In the genomic region with DNA sequence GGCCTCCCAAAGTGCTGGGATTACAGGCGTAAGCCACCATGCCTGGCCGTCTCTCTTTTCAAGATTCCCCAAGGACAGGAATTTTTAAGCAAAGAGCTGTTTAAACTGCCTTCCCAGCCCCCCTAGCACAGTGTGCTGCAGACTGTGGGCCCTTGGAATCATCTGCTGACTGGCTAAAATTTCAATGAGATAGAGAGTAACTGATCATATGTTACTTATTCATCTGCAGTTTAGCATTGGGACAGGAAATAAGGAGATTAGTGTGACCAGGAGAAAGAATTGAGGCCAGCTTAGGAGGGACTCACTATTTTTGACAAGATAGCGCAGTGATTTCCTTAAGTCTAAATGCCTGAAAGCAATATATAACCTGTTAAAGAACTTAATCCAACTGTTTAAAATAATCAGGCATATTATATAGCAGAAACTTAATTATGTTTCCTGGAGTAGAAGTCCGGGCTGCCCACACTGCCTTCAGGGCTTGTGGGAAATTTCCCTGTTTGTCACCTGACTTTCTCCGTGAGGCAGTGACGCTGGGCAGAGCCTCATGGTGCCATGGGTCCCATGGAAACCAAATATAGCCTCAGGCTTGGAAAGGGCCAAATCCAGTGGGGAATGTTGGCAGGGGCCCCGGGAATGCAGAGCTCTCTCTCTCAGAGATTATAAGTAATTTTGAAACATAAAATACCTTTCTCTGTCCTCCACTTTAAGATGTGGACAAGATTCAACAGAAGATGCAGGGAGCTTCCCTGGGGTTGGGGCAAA, we compare ENCODE assay signal across 1 cellular context.
TF ChIP-seq lines count a peak whose summit lies in the region.

No MANE protein-coding gene starts in this region.

TF ChIP-seq in HepG2, 621 proteins besides CTCF, POLR2A, EP300 and RAD21:
- TF ChIP-seq TAF15 (IDR thresholded peaks at IDR 0.05; ENCODE audit: low read depth, low read length, poor library complexity, severe bottlenecking), result no peak
- 0 out of 2 replicates have a peak, but pooled peaks have one; percentile 25 for TF ChIP-seq ZNF343 (CRISPR knock-in tag; IDR thresholded peaks at IDR 0.05)
